9 cellular contexts compared by ENCODE assay signal in genomic region chr11:110295086-110295485, GRCh38. TPM values are rescaled to one million over a fixed set of nuclear protein-coding genes. Genes with fewer than 3 reads are reported as not detected.
DNase-seq lines count a peak whose midpoint lies in the region; ATAC-seq, FAIRE-seq and TF ChIP-seq lines count a peak whose summit lies in the region.
"Had no signal": no experiment of that assay in that cellular context is flagged by ENCODE, and none has a peak within 500 bp of the region (broad histone marks: within the 10 kb centered on the region; RNA-seq: fewer than 3 reads in every experiment).

No MANE protein-coding gene starts in this region.

- CTCF ChIA-PET in activated naive CD4-positive, alpha-beta T cell treated with anti-CD3 and anti-CD28 coated beads for 36 hours (lab: Charles Lee) = no interaction called here

- H3K4me3 Mint-ChIP-seq in activated naive CD4-positive, alpha-beta T cell treated with anti-CD3 and anti-CD28 coated beads for 36 hours = peak overlapping the region; percentile 91
- H3K4me3 Mint-ChIP-seq in astrocyte (ENCODE audit: unreplicated experiment) = peak overlapping the region; percentile 96
- peak overlapping the region; percentile 91 for H3K4me3 Mint-ChIP-seq in type B pancreatic cell

- peak overlapping the region; percentile 97 for H3K9ac ChIP-seq in astrocyte (ENCODE audit: low read length)

- DNase-seq in activated naive CD4-positive, alpha-beta T cell treated with anti-CD3 and anti-CD28 coated beads for 36 hours = no peak
- no peak for DNase-seq in activated naive CD4-positive, alpha-beta T cell (lab: John Stamatoyannopoulos, UW)
- DNase-seq in astrocyte (ENCODE audit: low read depth) = no peak
- no peak for DNase-seq in right lobe of liver
- no peak for DNase-seq in type B pancreatic cell (ENCODE audit: extremely low spot score, unreplicated experiment)
- no peak for DNase-seq in NCI-H82 treated with DMSO at 0.1 percent for 48 hours (lab: John Stamatoyannopoulos, UW; ENCODE audit: unreplicated experiment)
- DNase-seq: kidney glomerular epithelial cell had no signal

- H3K27me3 ChIP-seq in astrocyte (ENCODE audit: insufficient read depth, low read length) (no peaks in the 10 kb centered on the region), right lobe of liver (no peaks in the 10 kb centered on the region)

- H3K4me1 ChIP-seq in astrocyte (ENCODE audit: insufficient read depth, low read length) = peaks cover 18% of the 10 kb centered on the region
- H3K4me1 ChIP-seq in right lobe of liver = peaks cover 0 to 55% (median 10%) of the 10 kb centered on the region in 4 donors

- TF ChIP-seq CTCF in astrocyte (IDR thresholded peaks at IDR 0.05; ENCODE audit: insufficient read depth, low read depth, low read length) (no peak), right lobe of liver (IDR thresholded peaks at IDR 0.05) (no peak), type B pancreatic cell (conservative IDR thresholded peaks at IDR 0.05) (no peak)

- H4K20me1 ChIP-seq in astrocyte (ENCODE audit: insufficient read depth, low read length) = peaks cover 53% of the 10 kb centered on the region

- no peaks in the 10 kb centered on the region for H3K36me3 ChIP-seq in astrocyte (ENCODE audit: insufficient read depth, low read length)
- H3K36me3 ChIP-seq in right lobe of liver = no peaks in the 10 kb centered on the region

- H3K36me3 Mint-ChIP-seq in activated naive CD4-positive, alpha-beta T cell treated with anti-CD3 and anti-CD28 coated beads for 36 hours (ENCODE audit: low read depth) = peaks cover 10% of the 10 kb centered on the region
- H3K36me3 Mint-ChIP-seq in astrocyte (ENCODE audit: low read depth, unreplicated experiment) (no peaks in the 10 kb centered on the region), type B pancreatic cell (peaks cover 6% of the 10 kb centered on the region)

- TF ChIP-seq POLR2A in right lobe of liver (IDR thresholded peaks at IDR 0.05) = no peak

- ATAC-seq in right lobe of liver (no peak), GM18909 (IDR thresholded peaks at IDR 0.05; ENCODE audit: poor library complexity, unreplicated experiment) (no peak), HG02884 (IDR thresholded peaks at IDR 0.05; ENCODE audit: unreplicated experiment) (no peak)

- peaks cover 62% of the 10 kb centered on the region for H3K79me2 ChIP-seq in astrocyte (ENCODE audit: insufficient read depth, low read length)

- 0% methylated on average over 4 of the region's 4 CpGs for WGBS in right lobe of liver (ENCODE audit: insufficient coverage, low coverage, low lambda C conversion rate, missing lambda C conversion rate)

- intact Hi-C loops in activated naive CD4-positive, alpha-beta T cell treated with anti-CD3 and anti-CD28 coated beads for 36 hours (cut with micrococcal nuclease) = loop anchor here (1.0 kb wide), 1 partner anchor 78 kb away; no protein-coding TSS in a partner anchor
- intact Hi-C loops in right lobe of liver (cut with DNase I) = loop anchor here in 1 of 2 donors (10.0 kb wide), 1 partner anchor 60 kb away; no protein-coding TSS in a partner anchor

- H3K4me1 Mint-ChIP-seq in activated naive CD4-positive, alpha-beta T cell treated with anti-CD3 and anti-CD28 coated beads for 36 hours (ENCODE audit: low read depth) = peaks cover 45% of the 10 kb centered on the region
- H3K4me1 Mint-ChIP-seq in astrocyte (ENCODE audit: low read depth, unreplicated experiment) = peaks cover 25% of the 10 kb centered on the region
- H3K4me1 Mint-ChIP-seq in type B pancreatic cell (ENCODE audit: unreplicated experiment) = peaks cover 27% of the 10 kb centered on the region

- no peak overlapping the region for H2AFZ ChIP-seq in astrocyte (ENCODE audit: low read depth, low read length)

- H3K9me3 Mint-ChIP-seq in activated naive CD4-positive, alpha-beta T cell treated with anti-CD3 and anti-CD28 coated beads for 36 hours = peaks cover under 1% of the 10 kb centered on the region
- no peaks in the 10 kb centered on the region for H3K9me3 Mint-ChIP-seq in astrocyte (ENCODE audit: unreplicated experiment)
- peaks cover 5% of the 10 kb centered on the region for H3K9me3 Mint-ChIP-seq in type B pancreatic cell

- H3K27ac ChIP-seq in astrocyte (ENCODE audit: low read depth, low read length) (peak overlapping the region; percentile 94), right lobe of liver (peak overlapping the region; percentile 9 to 96 (median 95))

- peak overlapping the region; percentile 90 for H3K4me2 ChIP-seq in astrocyte (ENCODE audit: low read length)

- H3K27me3 Mint-ChIP-seq in activated naive CD4-positive, alpha-beta T cell treated with anti-CD3 and anti-CD28 coated beads for 36 hours (ENCODE audit: low read depth) = no peaks in the 10 kb centered on the region
- H3K27me3 Mint-ChIP-seq in astrocyte (ENCODE audit: low read depth, unreplicated experiment) (no peaks in the 10 kb centered on the region), type B pancreatic cell (peaks cover 2% of the 10 kb centered on the region)

- H3K4me3 ChIP-seq in astrocyte (ENCODE audit: insufficient read depth, low read depth, low read length) (peak overlapping the region; percentile 90), right lobe of liver (peak overlapping the region; percentile 66 to 86 (median 80))

- H3K27ac Mint-ChIP-seq in activated naive CD4-positive, alpha-beta T cell treated with anti-CD3 and anti-CD28 coated beads for 36 hours = no peak overlapping the region
- H3K27ac Mint-ChIP-seq in astrocyte (ENCODE audit: unreplicated experiment) (peak overlapping the region; percentile 47), type B pancreatic cell (peak overlapping the region; percentile 70)

- no peaks in the 10 kb centered on the region for H3K9me3 ChIP-seq in astrocyte (ENCODE audit: insufficient read depth, low read depth, low read length)
- no peaks in the 10 kb centered on the region for H3K9me3 ChIP-seq in right lobe of liver

- no peak for FAIRE-seq in astrocyte (lab: Jason Lieb, UNC)

RNA-seq across cellular contexts. Expression of gene RDX, which starts 1.3 kb away (rescaled TPM):
- 10 to 100 TPM; 35.2 to 37.4 TPM for total RNA-seq in activated naive CD4-positive, alpha-beta T cell treated with anti-CD3 and anti-CD28 coated beads for 36 hours
- total RNA-seq in astrocyte (128 and 132 TPM in 2 replicates), right lobe of liver (10 to 100 TPM; 47.1 to 87.8 (median 81.8) TPM), type B pancreatic cell (ENCODE audit: low replicate concordance) (90.7 and 115 TPM in 2 replicates)
